Comparison of ENCODE assay signal across 2 cellular contexts in the genomic region with DNA sequence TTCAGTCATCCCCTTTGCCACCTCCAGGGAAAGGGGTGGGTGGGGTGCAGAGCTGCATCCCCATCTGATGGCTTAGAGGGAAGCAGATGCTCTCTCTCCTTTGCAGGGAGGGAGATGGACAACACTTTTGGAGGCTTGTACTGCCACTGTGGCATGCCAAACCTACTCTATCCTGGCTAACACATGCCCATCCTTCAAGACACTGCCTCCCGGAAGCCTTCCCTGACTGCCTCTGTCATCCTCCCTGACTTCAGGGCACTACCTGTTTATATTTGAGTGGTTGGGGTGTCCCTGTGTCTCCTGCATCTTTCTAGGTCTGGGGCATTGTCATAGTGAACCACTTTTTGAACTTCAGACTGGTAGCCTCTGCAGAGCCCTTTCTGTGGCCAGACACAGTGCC.
TF ChIP-seq lines count a peak whose summit lies in the region.

No MANE protein-coding gene starts in this region.

TF ChIP-seq in SK-N-SH treated with all-trans-retinoic acid at 6 μM for 48 hours, 23 proteins besides CTCF, POLR2A, EP300 and RAD21 (continued from another document):
- TF ChIP-seq, protein P1, sequence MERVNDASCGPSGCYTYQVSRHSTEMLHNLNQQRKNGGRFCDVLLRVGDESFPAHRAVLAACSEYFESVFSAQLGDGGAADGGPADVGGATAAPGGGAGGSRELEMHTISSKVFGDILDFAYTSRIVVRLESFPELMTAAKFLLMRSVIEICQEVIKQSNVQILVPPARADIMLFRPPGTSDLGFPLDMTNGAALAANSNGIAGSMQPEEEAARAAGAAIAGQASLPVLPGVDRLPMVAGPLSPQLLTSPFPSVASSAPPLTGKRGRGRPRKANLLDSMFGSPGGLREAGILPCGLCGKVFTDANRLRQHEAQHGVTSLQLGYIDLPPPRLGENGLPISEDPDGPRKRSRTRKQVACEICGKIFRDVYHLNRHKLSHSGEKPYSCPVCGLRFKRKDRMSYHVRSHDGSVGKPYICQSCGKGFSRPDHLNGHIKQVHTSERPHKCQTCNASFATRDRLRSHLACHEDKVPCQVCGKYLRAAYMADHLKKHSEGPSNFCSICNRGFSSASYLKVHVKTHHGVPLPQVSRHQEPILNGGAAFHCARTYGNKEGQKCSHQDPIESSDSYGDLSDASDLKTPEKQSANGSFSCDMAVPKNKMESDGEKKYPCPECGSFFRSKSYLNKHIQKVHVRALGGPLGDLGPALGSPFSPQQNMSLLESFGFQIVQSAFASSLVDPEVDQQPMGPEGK (CRISPR knock-in tag; IDR thresholded peaks at IDR 0.05; ENCODE audit: borderline replicate concordance), result no peak

TF ChIP-seq in SK-N-SH, 30 proteins besides CTCF, POLR2A, EP300 and RAD21 (continued from another document):
- TF ChIP-seq, protein P2, sequence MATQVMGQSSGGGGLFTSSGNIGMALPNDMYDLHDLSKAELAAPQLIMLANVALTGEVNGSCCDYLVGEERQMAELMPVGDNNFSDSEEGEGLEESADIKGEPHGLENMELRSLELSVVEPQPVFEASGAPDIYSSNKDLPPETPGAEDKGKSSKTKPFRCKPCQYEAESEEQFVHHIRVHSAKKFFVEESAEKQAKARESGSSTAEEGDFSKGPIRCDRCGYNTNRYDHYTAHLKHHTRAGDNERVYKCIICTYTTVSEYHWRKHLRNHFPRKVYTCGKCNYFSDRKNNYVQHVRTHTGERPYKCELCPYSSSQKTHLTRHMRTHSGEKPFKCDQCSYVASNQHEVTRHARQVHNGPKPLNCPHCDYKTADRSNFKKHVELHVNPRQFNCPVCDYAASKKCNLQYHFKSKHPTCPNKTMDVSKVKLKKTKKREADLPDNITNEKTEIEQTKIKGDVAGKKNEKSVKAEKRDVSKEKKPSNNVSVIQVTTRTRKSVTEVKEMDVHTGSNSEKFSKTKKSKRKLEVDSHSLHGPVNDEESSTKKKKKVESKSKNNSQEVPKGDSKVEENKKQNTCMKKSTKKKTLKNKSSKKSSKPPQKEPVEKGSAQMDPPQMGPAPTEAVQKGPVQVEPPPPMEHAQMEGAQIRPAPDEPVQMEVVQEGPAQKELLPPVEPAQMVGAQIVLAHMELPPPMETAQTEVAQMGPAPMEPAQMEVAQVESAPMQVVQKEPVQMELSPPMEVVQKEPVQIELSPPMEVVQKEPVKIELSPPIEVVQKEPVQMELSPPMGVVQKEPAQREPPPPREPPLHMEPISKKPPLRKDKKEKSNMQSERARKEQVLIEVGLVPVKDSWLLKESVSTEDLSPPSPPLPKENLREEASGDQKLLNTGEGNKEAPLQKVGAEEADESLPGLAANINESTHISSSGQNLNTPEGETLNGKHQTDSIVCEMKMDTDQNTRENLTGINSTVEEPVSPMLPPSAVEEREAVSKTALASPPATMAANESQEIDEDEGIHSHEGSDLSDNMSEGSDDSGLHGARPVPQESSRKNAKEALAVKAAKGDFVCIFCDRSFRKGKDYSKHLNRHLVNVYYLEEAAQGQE (IDR thresholded peaks at IDR 0.05; ENCODE audit: low read depth, low read length), result no peak
- TF ChIP-seq MEF2A (IDR thresholded peaks at IDR 0.05; ENCODE audit: borderline replicate concordance, low read depth) (no peak), ELF1 (IDR thresholded peaks at IDR 0.05) (no peak), FOSL2 (IDR thresholded peaks at IDR 0.05; ENCODE audit: borderline replicate concordance, low read depth) (no peak), GATA2 (CRISPR knock-in tag; IDR thresholded peaks at IDR 0.05) (no peak), RCOR1 (IDR thresholded peaks at IDR 0.05; ENCODE audit: low read length) (no peak), YY1 (IDR thresholded peaks at IDR 0.05; ENCODE audit: low read depth) (no peak), CHD2 (IDR thresholded peaks at IDR 0.05; ENCODE audit: low read length, partially characterized antibody) (no peak), FOXM1 (IDR thresholded peaks at IDR 0.05; ENCODE audit: low read depth) (no peak), NRF1 (IDR thresholded peaks at IDR 0.05; ENCODE audit: low read depth, low read length) (no peak), TAF1 (IDR thresholded peaks at IDR 0.05; ENCODE audit: borderline replicate concordance, low read depth, low read length) (no peak), GABPA (IDR thresholded peaks at IDR 0.05; ENCODE audit: low read depth) (no peak), TEAD4 (IDR thresholded peaks at IDR 0.05; ENCODE audit: borderline replicate concordance, insufficient read depth) (no peak)
- TF ChIP-seq, protein P3, sequence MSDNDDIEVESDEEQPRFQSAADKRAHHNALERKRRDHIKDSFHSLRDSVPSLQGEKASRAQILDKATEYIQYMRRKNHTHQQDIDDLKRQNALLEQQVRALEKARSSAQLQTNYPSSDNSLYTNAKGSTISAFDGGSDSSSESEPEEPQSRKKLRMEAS (IDR thresholded peaks at IDR 0.05; ENCODE audit: low read depth), result no peak
